ENCODE assay signal across 28 cellular contexts in the genomic region with DNA sequence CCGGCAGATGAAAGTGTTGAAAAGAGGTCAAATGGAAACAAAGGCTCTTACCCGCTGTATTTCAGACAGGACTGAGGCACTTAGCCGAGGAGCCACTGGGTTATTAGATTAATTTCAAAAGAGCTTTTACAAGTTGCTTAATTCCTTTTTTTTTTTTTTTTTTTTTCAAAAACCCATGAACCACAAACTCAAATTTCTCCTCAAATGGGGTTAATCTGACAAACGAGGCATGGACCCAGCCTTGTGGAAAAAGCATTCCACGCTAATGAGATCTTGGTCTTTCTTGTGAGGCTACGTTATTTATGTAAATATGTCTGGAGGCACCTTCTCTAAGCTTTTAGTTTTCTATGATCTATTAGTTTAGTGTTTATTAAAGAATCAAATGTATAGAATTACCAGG.
"Had no signal": no experiment of that assay in that cellular context is flagged by ENCODE, and none has a peak within 500 bp of the region (broad histone marks: within the 10 kb centered on the region; RNA-seq: fewer than 3 reads in every experiment).

No MANE protein-coding gene starts in this region.

- H3K27ac ChIP-seq: adrenal gland, neutrophil, right atrium auricular region, stomach, suprapubic skin, tibial artery had no signal

- H3K9me3 Mint-ChIP-seq: activated CD4-positive, alpha-beta memory T cell treated with anti-CD3 and anti-CD28 coated beads for 36 hours; activated naive CD4-positive, alpha-beta T cell treated with anti-CD3 and anti-CD28 coated beads for 36 hours; activated naive CD8-positive, alpha-beta T cell treated with anti-CD3 and anti-CD28 coated beads for 36 hours; activated T-helper 1 cell treated with anti-CD3 and anti-CD28 coated beads, Interleukin-12 subunit alpha, Interleukin-12 subunit beta, Interleukin-2, Interleukin-4 antibody, amounts not matched to agents 30 ng/mL and 10 ng/mL and 1 ng/mL, durations not matched to agents 14 hours and 24 hours and 36 hours; endodermal cell; natural killer cell treated with Interleukin-12 subunit alpha and Interleukin-12 subunit beta and Interleukin-15 and Interleukin-18, amount 100 ng/mL, for 72 hours; stimulated activated naive B cell treated with anti-CD40 and anti-IgM and Interleukin-4, amounts not matched to agents 10 μg/mL and 1 μg/mL and 100 μg/mL, for 72 hours; T-helper 2 cell treated with Interferon-gamma antibody and Interleukin-4, amounts not matched to agents 5 μg/mL and 100 μg/mL, for 36 hours had no signal

- H3K4me2 ChIP-seq: smooth muscle cell had no signal

- H3K4me1 ChIP-seq: adrenal gland, right atrium auricular region, stomach, suprapubic skin, tibial artery had no signal

- ATAC-seq: esophagus mucosa; left ventricle myocardium superior; mucosa of descending colon; natural killer cell treated with Interleukin-12 subunit alpha and Interleukin-12 subunit beta and Interleukin-15 and Interleukin-18, amount 100 ng/mL, for 72 hours; stimulated activated naive B cell treated with anti-CD40 and anti-IgM and Interleukin-4, amounts not matched to agents 10 μg/mL and 1 μg/mL and 100 μg/mL, for 72 hours had no signal

- H3K4me3 Mint-ChIP-seq: activated CD4-positive, alpha-beta memory T cell treated with anti-CD3 and anti-CD28 coated beads for 36 hours; activated naive CD4-positive, alpha-beta T cell treated with anti-CD3 and anti-CD28 coated beads for 36 hours; activated naive CD8-positive, alpha-beta T cell treated with anti-CD3 and anti-CD28 coated beads for 36 hours; activated T-helper 1 cell treated with anti-CD3 and anti-CD28 coated beads, Interleukin-12 subunit alpha, Interleukin-12 subunit beta, Interleukin-2, Interleukin-4 antibody, amounts not matched to agents 30 ng/mL and 10 ng/mL and 1 ng/mL, durations not matched to agents 14 hours and 24 hours and 36 hours; endodermal cell; natural killer cell treated with Interleukin-12 subunit alpha and Interleukin-12 subunit beta and Interleukin-15 and Interleukin-18, amount 100 ng/mL, for 72 hours; stimulated activated naive B cell treated with anti-CD40 and anti-IgM and Interleukin-4, amounts not matched to agents 10 μg/mL and 1 μg/mL and 100 μg/mL, for 72 hours; T-helper 2 cell treated with Interferon-gamma antibody and Interleukin-4, amounts not matched to agents 5 μg/mL and 100 μg/mL, for 36 hours had no signal

- H3K4me1 Mint-ChIP-seq: activated naive CD8-positive, alpha-beta T cell treated with anti-CD3 and anti-CD28 coated beads for 36 hours; stimulated activated naive B cell treated with anti-CD40 and anti-IgM and Interleukin-4, amounts not matched to agents 10 μg/mL and 1 μg/mL and 100 μg/mL, for 72 hours had no signal

- H3K9me3 ChIP-seq: adrenal gland, mucosa of descending colon, neutrophil, right atrium auricular region, stomach, suprapubic skin, tibial artery had no signal

- H3K27me3 ChIP-seq: adrenal gland, neutrophil, right atrium auricular region, stomach, suprapubic skin, tibial artery had no signal

- DNase-seq: activated CD4-positive, alpha-beta memory T cell treated with anti-CD3 and anti-CD28 coated beads for 36 hours; activated CD4-positive, alpha-beta T cell treated with anti-CD3 and anti-CD28 coated beads for 4 hours; activated CD8-positive, alpha-beta memory T cell treated with anti-CD3 and anti-CD28 coated beads, Interleukin-2, amount 50 U/mL, for 4 hours; activated effector memory CD4-positive, alpha-beta T cell treated with anti-CD3 and anti-CD28 coated beads, Interleukin-2, amount 50 U/mL, for 16 hours; activated naive CD4-positive, alpha-beta T cell treated with anti-CD3 and anti-CD28 coated beads for 36 hours; activated naive CD8-positive, alpha-beta T cell treated with anti-CD3 and anti-CD28 coated beads for 36 hours; activated T-cell treated with anti-CD3 and anti-CD28 coated beads, Interleukin-2, amount 50 U/mL, for 1 hour; adrenal gland; aorta; caudate nucleus; cortex of kidney; endodermal cell; foreskin melanocyte; left ventricle myocardium superior; mucosa of descending colon; stimulated activated CD4-positive, alpha-beta T cell treated with anti-CD3 and anti-CD28 coated beads, Interleukin-2, amount 100 ng/mL, for 24 hours; stimulated activated naive B cell treated with anti-CD40 and anti-IgM and Interleukin-4, amounts not matched to agents 10 μg/mL and 1 μg/mL and 100 μg/mL, for 72 hours; stomach; T-helper 1 cell; tibial artery had no signal

- H3K4me3 ChIP-seq: adrenal gland, mucosa of descending colon, right atrium auricular region, smooth muscle cell, stomach, suprapubic skin, tibial artery had no signal

- H3K36me3 ChIP-seq: adrenal gland, neutrophil, right atrium auricular region, stomach, suprapubic skin had no signal

- H3K27me3 Mint-ChIP-seq: natural killer cell treated with Interleukin-12 subunit alpha and Interleukin-12 subunit beta and Interleukin-15 and Interleukin-18, amount 100 ng/mL, for 72 hours; stimulated activated naive B cell treated with anti-CD40 and anti-IgM and Interleukin-4, amounts not matched to agents 10 μg/mL and 1 μg/mL and 100 μg/mL, for 72 hours had no signal

- H3K36me3 Mint-ChIP-seq: activated CD4-positive, alpha-beta memory T cell treated with anti-CD3 and anti-CD28 coated beads for 36 hours; activated naive CD8-positive, alpha-beta T cell treated with anti-CD3 and anti-CD28 coated beads for 36 hours; natural killer cell treated with Interleukin-12 subunit alpha and Interleukin-12 subunit beta and Interleukin-15 and Interleukin-18, amount 100 ng/mL, for 72 hours; stimulated activated naive B cell treated with anti-CD40 and anti-IgM and Interleukin-4, amounts not matched to agents 10 μg/mL and 1 μg/mL and 100 μg/mL, for 72 hours had no signal

- H3K27ac Mint-ChIP-seq: activated CD4-positive, alpha-beta memory T cell treated with anti-CD3 and anti-CD28 coated beads for 36 hours; activated naive CD4-positive, alpha-beta T cell treated with anti-CD3 and anti-CD28 coated beads for 36 hours; activated naive CD8-positive, alpha-beta T cell treated with anti-CD3 and anti-CD28 coated beads for 36 hours; activated T-helper 1 cell treated with anti-CD3 and anti-CD28 coated beads, Interleukin-12 subunit alpha, Interleukin-12 subunit beta, Interleukin-2, Interleukin-4 antibody, amounts not matched to agents 30 ng/mL and 10 ng/mL and 1 ng/mL, durations not matched to agents 14 hours and 24 hours and 36 hours; endodermal cell; natural killer cell treated with Interleukin-12 subunit alpha and Interleukin-12 subunit beta and Interleukin-15 and Interleukin-18, amount 100 ng/mL, for 72 hours; stimulated activated naive B cell treated with anti-CD40 and anti-IgM and Interleukin-4, amounts not matched to agents 10 μg/mL and 1 μg/mL and 100 μg/mL, for 72 hours; T-helper 2 cell treated with Interferon-gamma antibody and Interleukin-4, amounts not matched to agents 5 μg/mL and 100 μg/mL, for 36 hours had no signal
